ENCODE assay signal across 8 cellular contexts in genomic region chrX:81202989-81203388, GRCh38. TPM values are rescaled to one million over a fixed set of nuclear protein-coding genes. Genes with fewer than 3 reads are reported as not detected.
DNase-seq lines count a peak whose midpoint lies in the region; ATAC-seq and TF ChIP-seq lines count a peak whose summit lies in the region.

No MANE protein-coding gene starts in this region.

- H3K18ac ChIP-seq in mesenchymal stem cell (ENCODE audit: low read depth in 1 of 2, low read length in 2 of 2), result no peak overlapping the region

- no peaks in the 10 kb centered on the region for H3K27me3 Mint-ChIP-seq in stimulated activated naive CD8-positive, alpha-beta T cell treated with anti-CD3 and anti-CD28 coated beads, Interleukin-15, Interleukin-2, amounts not matched to agents 100 ng/mL and 50 ng/mL, for 24 hours

- H3K36me3 Mint-ChIP-seq in stimulated activated naive CD8-positive, alpha-beta T cell treated with anti-CD3 and anti-CD28 coated beads, Interleukin-15, Interleukin-2, amounts not matched to agents 100 ng/mL and 50 ng/mL, for 24 hours (ENCODE audit: low read depth), result peaks cover 22% of the 10 kb centered on the region

- no peak for ATAC-seq in stimulated activated naive CD8-positive, alpha-beta T cell treated with anti-CD3 and anti-CD28 coated beads, Interleukin-15, Interleukin-2, amounts not matched to agents 100 U/mL and 50 U/mL, for 24 hours
- ATAC-seq in body of pancreas, result no peak
- no peak for ATAC-seq in aorta (ENCODE audit: low FRiP score)
- ATAC-seq in GM18861 (IDR thresholded peaks at IDR 0.05; ENCODE audit: unreplicated experiment), result no peak

- no peak for DNase-seq in stimulated activated naive CD8-positive, alpha-beta T cell treated with anti-CD3 and anti-CD28 coated beads, Interleukin-15, Interleukin-2, amounts not matched to agents 100 U/mL and 50 U/mL, for 24 hours
- DNase-seq in body of pancreas, result no peak
- no peak for DNase-seq in mesenchymal stem cell
- no peak for DNase-seq in aorta
- DNase-seq in COLO829 (ENCODE audit: low spot score), result no peak
- DNase-seq in NCI-H2171 (lab: John Stamatoyannopoulos, UW), result no peak

- H3K4me3 Mint-ChIP-seq in stimulated activated naive CD8-positive, alpha-beta T cell treated with anti-CD3 and anti-CD28 coated beads, Interleukin-15, Interleukin-2, amounts not matched to agents 100 ng/mL and 50 ng/mL, for 24 hours, result peak overlapping the region; percentile 99

- WGBS in body of pancreas, 2 donors, result 0% methylated on average over 1 of the region's 1 CpG
- WGBS in mesenchymal stem cell, result 56% methylated on average over 1 of the region's 1 CpG
- 0 to 35% methylated on average over 1 of the region's 1 CpG for WGBS in aorta, 2 donors

- H3K36me3 ChIP-seq in body of pancreas (replicated peaks in 1 of 2; ENCODE audit: insufficient read depth in 1 of 2, low read depth in 2 of 2) (no peaks in the 10 kb centered on the region), mesenchymal stem cell (ENCODE audit: control insufficient read depth in 1 of 2, insufficient read depth in 2 of 2, low read depth in 1 of 2, low read length in 2 of 2) (no peaks in the 10 kb centered on the region), aorta (ENCODE audit: control insufficient read depth in 1 of 2, insufficient read depth in 2 of 2, low read length in 1 of 2) (no peaks in the 10 kb centered on the region)

- no peaks in the 10 kb centered on the region for H3K9me3 Mint-ChIP-seq in stimulated activated naive CD8-positive, alpha-beta T cell treated with anti-CD3 and anti-CD28 coated beads, Interleukin-15, Interleukin-2, amounts not matched to agents 100 ng/mL and 50 ng/mL, for 24 hours

- H3K4me1 ChIP-seq in body of pancreas, result peaks cover 4% of the 10 kb centered on the region
- no peaks in the 10 kb centered on the region for H3K4me1 ChIP-seq in mesenchymal stem cell (ENCODE audit: control insufficient read depth, insufficient read depth, low read depth, low read length)
- H3K4me1 ChIP-seq in aorta (ENCODE audit: control insufficient read depth in 1 of 2, insufficient read depth in 2 of 2, low read length in 2 of 2), result no peaks in the 10 kb centered on the region

- no peak overlapping the region for H2BK15ac ChIP-seq in mesenchymal stem cell (ENCODE audit: low read depth, poor library complexity, severe bottlenecking)

- TF ChIP-seq CTCF in body of pancreas (IDR thresholded peaks at IDR 0.05), result no peak

- no peak overlapping the region for H2BK120ac ChIP-seq in mesenchymal stem cell (ENCODE audit: low read depth, low read length)

- TF ChIP-seq POLR2A in body of pancreas (IDR thresholded peaks at IDR 0.05), result no peak

- intact Hi-C loops in body of pancreas (cut with DNase I) (no loop called here), aorta (cut with DNase I) (loop anchor here in 1 of 2 donors (2.0 kb wide), 1 partner anchor 56 kb away; no protein-coding TSS in a partner anchor)

- H3K4me3 ChIP-seq in body of pancreas, result peak overlapping the region in 1 of 2 donors; percentile 58
- H3K4me3 ChIP-seq in mesenchymal stem cell (ENCODE audit: insufficient read depth in 1 of 2, low read depth in 1 of 2, low read length in 2 of 2), result peak overlapping the region in 1 of 2 experiments; percentile 93
- H3K4me3 ChIP-seq in aorta (ENCODE audit: low read length in 2 of 2), result peak overlapping the region; percentile 77 to 83

- H3K4me2 ChIP-seq in mesenchymal stem cell (ENCODE audit: low read length, poor library complexity, severe bottlenecking), result no peak overlapping the region

- H2AK5ac ChIP-seq in mesenchymal stem cell (ENCODE audit: low read length, severe bottlenecking), result no peak overlapping the region

- no peak overlapping the region for H2AFZ ChIP-seq in mesenchymal stem cell (ENCODE audit: low read depth, low read length)

- H3K27ac Mint-ChIP-seq in stimulated activated naive CD8-positive, alpha-beta T cell treated with anti-CD3 and anti-CD28 coated beads, Interleukin-15, Interleukin-2, amounts not matched to agents 100 ng/mL and 50 ng/mL, for 24 hours, result peak overlapping the region; percentile 99

- H2BK5ac ChIP-seq in mesenchymal stem cell (ENCODE audit: low read depth, low read length, poor library complexity, severe bottlenecking), result no peak overlapping the region

- no peak overlapping the region for H3K23ac ChIP-seq in mesenchymal stem cell (ENCODE audit: low read length in 2 of 2)

- H2BK12ac ChIP-seq in mesenchymal stem cell (ENCODE audit: low read length in 2 of 2), result no peak overlapping the region

- H3K4ac ChIP-seq in mesenchymal stem cell (ENCODE audit: low read depth in 1 of 2, low read length in 2 of 2), result no peak overlapping the region

- no peak overlapping the region for H4K91ac ChIP-seq in mesenchymal stem cell (ENCODE audit: low read length)

- H3K27me3 ChIP-seq in body of pancreas, result no peaks in the 10 kb centered on the region
- H3K27me3 ChIP-seq in mesenchymal stem cell (ENCODE audit: control insufficient read depth in 1 of 2, insufficient read depth in 1 of 2, low read length in 2 of 2), result no peaks in the 10 kb centered on the region
- H3K27me3 ChIP-seq in aorta (ENCODE audit: control insufficient read depth in 1 of 2, insufficient read depth in 2 of 2, low read length in 1 of 2), result no peaks in the 10 kb centered on the region

- H3K4me1 Mint-ChIP-seq in stimulated activated naive CD8-positive, alpha-beta T cell treated with anti-CD3 and anti-CD28 coated beads, Interleukin-15, Interleukin-2, amounts not matched to agents 100 ng/mL and 50 ng/mL, for 24 hours (ENCODE audit: low read depth), result peaks cover 60% of the 10 kb centered on the region

- no peak overlapping the region for H4K8ac ChIP-seq in mesenchymal stem cell (ENCODE audit: low read length)

- H3K9ac ChIP-seq in mesenchymal stem cell (ENCODE audit: low read length), result peak overlapping the region; percentile 95

- no peak overlapping the region for H3K14ac ChIP-seq in mesenchymal stem cell (ENCODE audit: low read length in 2 of 2)

- H3K79me1 ChIP-seq in mesenchymal stem cell (replicated peaks; ENCODE audit: low read length, poor library complexity, severe bottlenecking), result no peaks in the 10 kb centered on the region

- H3K9me3 ChIP-seq in body of pancreas (no peaks in the 10 kb centered on the region), mesenchymal stem cell (ENCODE audit: control insufficient read depth, low read length) (no peaks in the 10 kb centered on the region), aorta (ENCODE audit: control insufficient read depth, low read length) (no peaks in the 10 kb centered on the region)

- peak overlapping the region in 3 of 4 donors; percentile 64 to 90 (median 85) for H3K27ac ChIP-seq in body of pancreas
- no peak overlapping the region for H3K27ac ChIP-seq in mesenchymal stem cell (ENCODE audit: low read length, poor library complexity, severe bottlenecking)
- H3K27ac ChIP-seq in aorta (ENCODE audit: low read depth in 1 of 2, low read length in 2 of 2), result no peak overlapping the region

RNA-seq across cellular contexts. Expression of gene SH3BGRL, which starts 1.1 kb away (rescaled TPM):
- total RNA-seq in body of pancreas, result 10 to 100 TPM; 36.3 to 65.1 TPM
- 147 TPM for polyA plus RNA-seq in mesenchymal stem cell (2013, experiment 1 of 2)
- polyA plus RNA-seq in mesenchymal stem cell (2013, experiment 2 of 2), result 156 TPM
- total RNA-seq in aorta, result 100 to 1,000 TPM; 199 to 207 TPM
- polyA plus RNA-seq in aorta, result 100 to 1,000 TPM; 239 to 359 TPM

RNA-seq across cellular contexts. Expression of gene HMGN5, which starts 1.3 kb away (rescaled TPM):
- total RNA-seq in body of pancreas, result 10 to 100 TPM in 1 of 2 donors, 1 to 10 TPM in 1; 2.1 to 35.3 TPM
- 13.2 TPM for polyA plus RNA-seq in mesenchymal stem cell (2013, experiment 1 of 2)
- 12.2 TPM for polyA plus RNA-seq in mesenchymal stem cell (2013, experiment 2 of 2)
- 1 to 10 TPM; 7.1 to 8.3 TPM for total RNA-seq in aorta
- polyA plus RNA-seq in aorta, result 10 to 100 TPM; 27.5 to 46.5 TPM

Comparison
In these comparisons a context has a peak if more than half of its experiments do, and no peak if none do; other contexts are left out.
1. H3K27ac ChIP-seq: peak in body of pancreas (3 of 4); none in mesenchymal stem cell (single experiment) and aorta (0 of 2).